In the genomic region with DNA sequence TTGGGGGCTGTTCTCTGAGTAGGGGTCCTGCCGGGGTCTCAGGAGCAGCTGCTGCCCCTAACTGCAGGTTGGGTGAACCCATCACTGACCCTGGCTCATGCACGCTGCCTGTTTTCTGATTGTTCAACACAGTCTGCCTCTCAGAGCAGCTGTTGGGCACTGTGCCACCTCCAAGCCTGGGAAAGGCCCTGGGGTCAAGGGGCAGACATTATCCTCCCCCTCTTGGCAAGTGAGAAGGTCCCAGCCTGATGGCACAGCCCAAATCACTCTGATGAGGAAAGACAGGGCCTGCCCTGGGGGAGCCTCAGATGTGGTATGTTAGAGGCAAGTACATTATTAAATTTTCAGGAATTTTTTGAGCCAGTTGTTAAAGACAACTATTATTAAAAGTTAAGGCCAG, we compare ENCODE assay signal across 17 cellular contexts. TPM values are rescaled to one million over a fixed set of nuclear protein-coding genes. Genes with fewer than 3 reads are reported as not detected.
DNase-seq lines count a peak whose midpoint lies in the region; ATAC-seq and TF ChIP-seq lines count a peak whose summit lies in the region.
"Had no signal": no experiment of that assay in that cellular context is flagged by ENCODE, and none has a peak within 500 bp of the region (broad histone marks: within the 10 kb centered on the region; RNA-seq: fewer than 3 reads in every experiment).

No MANE protein-coding gene starts in this region.

- H3K4me1 ChIP-seq in SK-N-SH (ENCODE audit: control insufficient read depth in 1 of 2, insufficient read depth in 2 of 2, low read depth in 1 of 2, low read length in 1 of 2), result peaks cover 0 to 20% of the 10 kb centered on the region in 2 experiments; a peak in 1 of 4 replicates

- DNase-seq in SK-N-SH (peak; percentile 60), NCI-H69 (lab: John Stamatoyannopoulos, UW) (peak; percentile 49), fibroblast of mammary gland (ENCODE audit: low read depth) (peak; percentile 4), sciatic nerve (ENCODE audit: low spot score) (no peak), posterior vena cava (ENCODE audit: low spot score) (no peak), WERI-Rb-1 (no peak)
- DNase-seq in stimulated activated CD4-positive, alpha-beta T cell treated with anti-CD3 and anti-CD28 coated beads, Interleukin-2, amount 100 ng/mL, for 48 hours, result no peak
- DNase-seq: COR-L47, DMS153, EL, GOT3, NCI-H1048, NCI-H345 had no signal

- no peak overlapping the region for H3K9ac ChIP-seq in SK-N-SH

- TF ChIP-seq CTCF in SK-N-SH (IDR thresholded peaks at IDR 0.05) (no peak), fibroblast of mammary gland (conservative IDR thresholded peaks at IDR 0.05; ENCODE audit: control insufficient read depth, insufficient read depth, low read depth, low read length) (no peak), WERI-Rb-1 (IDR thresholded peaks at IDR 0.05; ENCODE audit: low read depth, low read length) (no peak)

- H3F3A ChIP-seq in SK-N-SH (replicated peaks; ENCODE audit: insufficient read depth), result no peaks in the 10 kb centered on the region

- H3K9me3 ChIP-seq in SK-N-SH (no peaks in the 10 kb centered on the region), WERI-Rb-1 (ENCODE audit: severe bottlenecking) (no peaks in the 10 kb centered on the region)

- H4K20me1 ChIP-seq in SK-N-SH (ENCODE audit: insufficient read depth), result no peaks in the 10 kb centered on the region

- no peak overlapping the region for H2AFZ ChIP-seq in SK-N-SH (ENCODE audit: low read depth)

- CTCF ChIA-PET in SK-N-SH (lab: Yijun Ruan, JAX), result interaction anchor here (3.4 to 23.1 kb wide), 3 partner anchors 16 to 56 kb away, joined by 18 to 1375 read pairs (median 684); a partner anchor contains a TSS

- peak in 1 of 2 experiments; percentile 7; a peak in 1 of 4 replicates for TF ChIP-seq EP300 in SK-N-SH (IDR thresholded peaks at IDR 0.05; ENCODE audit: borderline replicate concordance in 1 of 2, low read depth in 1 of 2, low read length in 1 of 2)

- WGBS in SK-N-SH (ENCODE audit: low lambda C conversion rate), result no CpG with 5 or more reads among the region's 2 CpGs

- no peaks in the 10 kb centered on the region for H3K9me2 ChIP-seq in SK-N-SH

- H3K27me3 ChIP-seq in SK-N-SH (ENCODE audit: insufficient read depth) (no peaks in the 10 kb centered on the region), WERI-Rb-1 (ENCODE audit: insufficient read depth, low read depth, severe bottlenecking) (no peaks in the 10 kb centered on the region)

- no peak for TF ChIP-seq RAD21 in SK-N-SH (IDR thresholded peaks at IDR 0.05; ENCODE audit: low read length)

- no peaks in the 10 kb centered on the region for H3K79me2 ChIP-seq in SK-N-SH (ENCODE audit: insufficient read depth)

- no peak for ATAC-seq in SK-N-SH treated with all-trans-retinoic acid at 6 μM for 48 hours
- ATAC-seq in sciatic nerve, result peak; percentile 66
- ATAC-seq: K562 had no signal

- POLR2A ChIA-PET in SK-N-SH (lab: Yijun Ruan, JAX), result no interaction called here

- H3K4me2 ChIP-seq in SK-N-SH, result no peak overlapping the region

- H3K27ac ChIP-seq in SK-N-SH (ENCODE audit: low read depth in 2 of 2, low read length in 1 of 2), result no peak overlapping the region
- H3K27ac ChIP-seq in WERI-Rb-1, result no peak overlapping the region
- H3K27ac ChIP-seq: C4-2B, HL-60 had no signal

- H3K36me3 ChIP-seq in SK-N-SH (replicated peaks in 1 of 2; ENCODE audit: control insufficient read depth in 1 of 2, insufficient read depth in 2 of 2, low read length in 1 of 2), result peaks cover 5 to 7% of the 10 kb centered on the region in 2 experiments
- peaks cover 91% of the 10 kb centered on the region for H3K36me3 ChIP-seq in WERI-Rb-1

- intact Hi-C loops in sciatic nerve (cut with DNase I), result no loop called here
- intact Hi-C loops in posterior vena cava (cut with DNase I), result no loop called here

- H3K4me3 ChIP-seq in SK-N-SH (ENCODE audit: low read depth in 2 of 2, low read length in 1 of 2) (no peak overlapping the region), fibroblast of mammary gland (ENCODE audit: control insufficient read depth, low read depth, low read length) (no peak overlapping the region), WERI-Rb-1 (ENCODE audit: low read depth, low read length) (no peak overlapping the region)
- H3K4me3 ChIP-seq: K562 had no signal

TF ChIP-seq in SK-N-SH, 30 proteins besides CTCF, POLR2A, EP300 and RAD21 (continues in another document):
- TF ChIP-seq NFIC (IDR thresholded peaks at IDR 0.05; ENCODE audit: borderline replicate concordance), result no peak
- TF ChIP-seq MEF2A (IDR thresholded peaks at IDR 0.05; ENCODE audit: borderline replicate concordance, low read depth), result no peak
- no peak for TF ChIP-seq POLR2AphosphoS5 (IDR thresholded peaks at IDR 0.05; ENCODE audit: low read depth, low read length)
- TF ChIP-seq EZH2phosphoT487 (IDR thresholded peaks at IDR 0.05; ENCODE audit: borderline replicate concordance, low read depth), result no peak
- TF ChIP-seq JUND (IDR thresholded peaks at IDR 0.05), result no peak
- no peak for TF ChIP-seq YY1 (IDR thresholded peaks at IDR 0.05; ENCODE audit: low read depth)
- no peak for TF ChIP-seq MXI1 (IDR thresholded peaks at IDR 0.05; ENCODE audit: low read depth, low read length)
- TF ChIP-seq TCF12 (IDR thresholded peaks at IDR 0.05), result no peak
- no peak for TF ChIP-seq TEAD4 (IDR thresholded peaks at IDR 0.05; ENCODE audit: borderline replicate concordance, insufficient read depth)
- TF ChIP-seq, protein P1, sequence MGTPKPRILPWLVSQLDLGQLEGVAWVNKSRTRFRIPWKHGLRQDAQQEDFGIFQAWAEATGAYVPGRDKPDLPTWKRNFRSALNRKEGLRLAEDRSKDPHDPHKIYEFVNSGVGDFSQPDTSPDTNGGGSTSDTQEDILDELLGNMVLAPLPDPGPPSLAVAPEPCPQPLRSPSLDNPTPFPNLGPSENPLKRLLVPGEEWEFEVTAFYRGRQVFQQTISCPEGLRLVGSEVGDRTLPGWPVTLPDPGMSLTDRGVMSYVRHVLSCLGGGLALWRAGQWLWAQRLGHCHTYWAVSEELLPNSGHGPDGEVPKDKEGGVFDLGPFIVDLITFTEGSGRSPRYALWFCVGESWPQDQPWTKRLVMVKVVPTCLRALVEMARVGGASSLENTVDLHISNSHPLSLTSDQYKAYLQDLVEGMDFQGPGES (IDR thresholded peaks at IDR 0.05; ENCODE audit: low read depth, low read length), result no peak
- TF ChIP-seq NRF1 (IDR thresholded peaks at IDR 0.05; ENCODE audit: low read depth, low read length), result no peak
- no peak for TF ChIP-seq RXRA (IDR thresholded peaks at IDR 0.05; ENCODE audit: borderline replicate concordance, low read depth)
- no peak for TF ChIP-seq GATA2 (CRISPR knock-in tag; IDR thresholded peaks at IDR 0.05)
- no peak for TF ChIP-seq RFX5 (IDR thresholded peaks at IDR 0.05; ENCODE audit: low read length)
- no peak for TF ChIP-seq FOXM1 (IDR thresholded peaks at IDR 0.05; ENCODE audit: low read depth)

TF ChIP-seq in SK-N-SH treated with all-trans-retinoic acid at 6 μM for 48 hours, 23 proteins besides CTCF, POLR2A, EP300 and RAD21:
- TF ChIP-seq SNAI2 (CRISPR knock-in tag; IDR thresholded peaks at IDR 0.05) (no peak), ZFP30 (CRISPR knock-in tag; IDR thresholded peaks at IDR 0.05) (no peak), PPARA (CRISPR knock-in tag; IDR thresholded peaks at IDR 0.05; ENCODE audit: borderline replicate concordance) (no peak)
- TF ChIP-seq, protein P2, sequence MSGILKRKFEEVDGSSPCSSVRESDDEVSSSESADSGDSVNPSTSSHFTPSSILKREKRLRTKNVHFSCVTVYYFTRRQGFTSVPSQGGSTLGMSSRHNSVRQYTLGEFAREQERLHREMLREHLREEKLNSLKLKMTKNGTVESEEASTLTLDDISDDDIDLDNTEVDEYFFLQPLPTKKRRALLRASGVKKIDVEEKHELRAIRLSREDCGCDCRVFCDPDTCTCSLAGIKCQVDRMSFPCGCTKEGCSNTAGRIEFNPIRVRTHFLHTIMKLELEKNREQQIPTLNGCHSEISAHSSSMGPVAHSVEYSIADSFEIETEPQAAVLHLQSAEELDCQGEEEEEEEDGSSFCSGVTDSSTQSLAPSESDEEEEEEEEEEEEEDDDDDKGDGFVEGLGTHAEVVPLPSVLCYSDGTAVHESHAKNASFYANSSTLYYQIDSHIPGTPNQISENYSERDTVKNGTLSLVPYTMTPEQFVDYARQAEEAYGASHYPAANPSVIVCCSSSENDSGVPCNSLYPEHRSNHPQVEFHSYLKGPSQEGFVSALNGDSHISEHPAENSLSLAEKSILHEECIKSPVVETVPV (CRISPR knock-in tag; IDR thresholded peaks at IDR 0.05), result no peak
TF ChIP-seq in SK-N-SH treated with all-trans-retinoic acid at 6 μM for 48 hours: peak in this region for 0.

RNA-seq across cellular contexts. Expression of a gene that starts 14.1 kb away (rescaled TPM):
- polyA plus RNA-seq in SK-N-SH (2012; rRNA removed), result not detected in 2 replicates
- not detected in 2 replicates for polyA plus RNA-seq in SK-N-SH (2012; cell fraction: cytosol; rRNA removed)
- 0.12 TPM in 1 of 2 replicates, not detected in the other for polyA plus RNA-seq in SK-N-SH (2012; cell fraction: nucleus; rRNA removed)
- not detected for total RNA-seq in sciatic nerve
- not detected for total RNA-seq in posterior vena cava
- total RNA-seq: K562 had no signal
- polyA plus RNA-seq: K562 had no signal

RNA-seq across cellular contexts. Expression of a gene that starts 22.2 kb away (rescaled TPM):
- 23.9 and 30.4 TPM in 2 replicates for polyA plus RNA-seq in SK-N-SH (2012; rRNA removed)
- 15.5 and 23.2 TPM in 2 replicates for polyA plus RNA-seq in SK-N-SH (2012; cell fraction: cytosol; rRNA removed)
- 32.9 and 38.3 TPM in 2 replicates for polyA plus RNA-seq in SK-N-SH (2012; cell fraction: nucleus; rRNA removed)
- total RNA-seq in sciatic nerve, result 29.3 TPM
- total RNA-seq in posterior vena cava, result 10 to 100 TPM; 27.8 to 48.0 TPM

RNA-seq across cellular contexts. Expression of a gene that starts 27.7 kb away (rescaled TPM):
- polyA plus RNA-seq in SK-N-SH (2012; rRNA removed), result 0.84 and 0.89 TPM in 2 replicates
- polyA plus RNA-seq in SK-N-SH (2012; cell fraction: cytosol; rRNA removed), result 0.15 and 0.29 TPM in 2 replicates
- polyA plus RNA-seq in SK-N-SH (2012; cell fraction: nucleus; rRNA removed), result 1.6 and 2.0 TPM in 2 replicates
- total RNA-seq in sciatic nerve (2.5 TPM), posterior vena cava (under 1 TPM; 0.37 to 0.62 TPM)

RNA-seq across cellular contexts. Expression of a gene that starts 58.7 kb away (rescaled TPM):
- polyA plus RNA-seq in SK-N-SH (2012; rRNA removed), result 641 and 649 TPM in 2 replicates
- polyA plus RNA-seq in SK-N-SH (2012; cell fraction: cytosol; rRNA removed), result 388 and 495 TPM in 2 replicates
- polyA plus RNA-seq in SK-N-SH (2012; cell fraction: nucleus; rRNA removed), result 361 and 439 TPM in 2 replicates
- total RNA-seq in sciatic nerve (313 TPM), posterior vena cava (100 to 1,000 TPM; 261 to 265 TPM)

Comparison
In these comparisons a context has a peak if more than half of its experiments do, and no peak if none do; other contexts are left out.
1. DNase-seq: peak in SK-N-SH (single experiment), NCI-H69 (single experiment) and fibroblast of mammary gland (single experiment); none in sciatic nerve (single experiment), posterior vena cava (single experiment), WERI-Rb-1 (single experiment) and stimulated activated CD4-positive, alpha-beta T cell treated with anti-CD3 and anti-CD28 coated beads, Interleukin-2, amount 100 ng/mL, for 48 hours (0 of 2).